16 cellular contexts compared by ENCODE assay signal in genomic region chr2:10284108-10284870, GRCh38. TPM values are rescaled to one million over a fixed set of nuclear protein-coding genes. Genes with fewer than 3 reads are reported as not detected.
DNase-seq lines count a peak whose midpoint lies in the region; ATAC-seq lines count a peak whose summit lies in the region.
"Had no signal": no experiment of that assay in that cellular context is flagged by ENCODE, and none has a peak within 500 bp of the region (broad histone marks: within the 10 kb centered on the region; RNA-seq: fewer than 3 reads in every experiment).

No MANE protein-coding gene starts in this region.

- peak overlapping the region; percentile 3 for H3K9ac ChIP-seq in NT2/D1 (ENCODE audit: insufficient read length, low read depth)
- no peak overlapping the region for H3K9ac ChIP-seq in mesenchymal stem cell (ENCODE audit: low read length)

- peak overlapping the region; percentile 77 for H2BK120ac ChIP-seq in mesenchymal stem cell (ENCODE audit: low read depth, low read length)

- H4K8ac ChIP-seq in mesenchymal stem cell (ENCODE audit: low read length) = peak overlapping the region; percentile 91

- WGBS in mesenchymal stem cell = 95% methylated on average over 14 of the region's 16 CpGs

- no peaks in the 10 kb centered on the region for H3K27me3 ChIP-seq in NT2/D1 (ENCODE audit: insufficient read depth, insufficient read length)
- H3K27me3 ChIP-seq in mesenchymal stem cell (ENCODE audit: control insufficient read depth in 1 of 2, insufficient read depth in 1 of 2, low read length in 2 of 2) = no peaks in the 10 kb centered on the region

- CTCF ChIA-PET in activated CD8-positive, alpha-beta T cell treated with anti-CD3 and anti-CD28 coated beads, Interleukin-2, amount 10 ng/mL, durations not matched to agents 7 days and 5 days (lab: Charles Lee) = interaction anchor here (3.2 kb wide), 1 partner anchor 125 kb away, joined by 12 read pairs; no protein-coding TSS in a partner anchor

- H3K36me3 ChIP-seq in NT2/D1 (ENCODE audit: insufficient read depth, insufficient read length, low read length) (no peaks in the 10 kb centered on the region), mesenchymal stem cell (ENCODE audit: control insufficient read depth in 1 of 2, insufficient read depth in 2 of 2, low read depth in 1 of 2, low read length in 2 of 2) (no peaks in the 10 kb centered on the region)

- peak overlapping the region; percentile 43 for H2AK5ac ChIP-seq in mesenchymal stem cell (ENCODE audit: low read length, severe bottlenecking)

- H3K4me3 Mint-ChIP-seq in activated CD8-positive, alpha-beta T cell treated with anti-CD3 and anti-CD28 coated beads, Interleukin-2, amount 10 ng/mL, durations not matched to agents 7 days and 5 days = no peak overlapping the region
- H3K4me3 Mint-ChIP-seq: activated CD4-positive, alpha-beta memory T cell treated with anti-CD3 and anti-CD28 coated beads for 36 hours; activated T-helper 17 cell treated with anti-CD3 and anti-CD28 coated beads, Interleukin-2, amount 50 U/mL, for 72 hours; CD4-positive, alpha-beta T cell; nephron progenitor cell had no signal

- no peaks in the 10 kb centered on the region for H3K9me3 Mint-ChIP-seq in activated CD8-positive, alpha-beta T cell treated with anti-CD3 and anti-CD28 coated beads, Interleukin-2, amount 10 ng/mL, durations not matched to agents 7 days and 5 days (ENCODE audit: insufficient read depth)
- H3K9me3 Mint-ChIP-seq: activated CD4-positive, alpha-beta memory T cell treated with anti-CD3 and anti-CD28 coated beads for 36 hours; activated T-helper 17 cell treated with anti-CD3 and anti-CD28 coated beads, Interleukin-2, amount 50 U/mL, for 72 hours; CD4-positive, alpha-beta T cell; nephron progenitor cell had no signal

- no peak overlapping the region for H2AFZ ChIP-seq in mesenchymal stem cell (ENCODE audit: low read depth, low read length)

- peak overlapping the region; percentile 93 for H4K91ac ChIP-seq in mesenchymal stem cell (ENCODE audit: low read length)

- no peak overlapping the region for H3K4me2 ChIP-seq in mesenchymal stem cell (ENCODE audit: low read length, poor library complexity, severe bottlenecking)

- peak overlapping the region; percentile 87 for H3K27ac ChIP-seq in caudate nucleus (ENCODE audit: low read depth, low read length)
- no peak overlapping the region for H3K27ac ChIP-seq in mesenchymal stem cell (ENCODE audit: low read length, poor library complexity, severe bottlenecking)

- peaks cover 10% of the 10 kb centered on the region for H3K4me1 Mint-ChIP-seq in activated CD8-positive, alpha-beta T cell treated with anti-CD3 and anti-CD28 coated beads, Interleukin-2, amount 10 ng/mL, durations not matched to agents 7 days and 5 days (ENCODE audit: low read depth)

- H3K27me3 Mint-ChIP-seq in activated CD8-positive, alpha-beta T cell treated with anti-CD3 and anti-CD28 coated beads, Interleukin-2, amount 10 ng/mL, durations not matched to agents 7 days and 5 days (ENCODE audit: low read depth) = peaks cover 3% of the 10 kb centered on the region
- H3K27me3 Mint-ChIP-seq: activated CD4-positive, alpha-beta memory T cell treated with anti-CD3 and anti-CD28 coated beads for 36 hours; activated T-helper 17 cell treated with anti-CD3 and anti-CD28 coated beads, Interleukin-2, amount 50 U/mL, for 72 hours; CD4-positive, alpha-beta T cell had no signal

- POLR2A ChIA-PET in activated CD8-positive, alpha-beta T cell treated with anti-CD3 and anti-CD28 coated beads, Interleukin-2, amount 10 ng/mL, durations not matched to agents 7 days and 5 days (lab: Charles Lee) = no interaction called here

- H3K4me1 ChIP-seq in NT2/D1 (ENCODE audit: insufficient read depth, insufficient read length) (peaks cover 18% of the 10 kb centered on the region), mesenchymal stem cell (ENCODE audit: control insufficient read depth, insufficient read depth, low read depth, low read length) (peaks cover 38% of the 10 kb centered on the region)

- no peak overlapping the region for H2BK5ac ChIP-seq in mesenchymal stem cell (ENCODE audit: low read depth, low read length, poor library complexity, severe bottlenecking)

- no peaks in the 10 kb centered on the region for H3K79me1 ChIP-seq in mesenchymal stem cell (replicated peaks; ENCODE audit: low read length, poor library complexity, severe bottlenecking)

- peak overlapping the region in 1 of 2 experiments; percentile 53 for H3K14ac ChIP-seq in mesenchymal stem cell (ENCODE audit: low read length in 2 of 2)

- H2BK12ac ChIP-seq in mesenchymal stem cell (ENCODE audit: low read length in 2 of 2) = peak overlapping the region; percentile 91 to 98

- peak overlapping the region; percentile 60 to 92 for H3K4ac ChIP-seq in mesenchymal stem cell (ENCODE audit: low read depth in 1 of 2, low read length in 2 of 2)

- no peak for DNase-seq in NT2/D1 (ENCODE audit: low read depth, low spot score)
- DNase-seq in caudate nucleus (lab: John Stamatoyannopoulos, UW) = peak in 54 of 61 donors; percentile 21 to 86 (median 68)
- no peak for DNase-seq in mesenchymal stem cell
- peak; percentile 84 for DNase-seq in superior temporal gyrus (ENCODE audit: extremely low spot score)
- no peak for DNase-seq in dermis blood vessel endothelial cell
- DNase-seq in activated CD8-positive, alpha-beta T cell treated with anti-CD3 and anti-CD28 coated beads, Interleukin-2, amount 10 ng/mL, durations not matched to agents 7 days and 5 days = no peak
- DNase-seq in NCI-H748 (lab: John Stamatoyannopoulos, UW; ENCODE audit: unreplicated experiment) = no peak
- DNase-seq: activated CD4-positive, alpha-beta memory T cell treated with anti-CD3 and anti-CD28 coated beads for 36 hours; amniotic stem cell; CD4-positive, alpha-beta T cell; KBM-7; left ventricle myocardium superior; NCI-H1105; nephron progenitor cell; stimulated activated naive CD4-positive, alpha-beta T cell treated with Interleukin-2 at 50 U/mL for 16 hours had no signal

- H3K36me3 Mint-ChIP-seq in activated CD8-positive, alpha-beta T cell treated with anti-CD3 and anti-CD28 coated beads, Interleukin-2, amount 10 ng/mL, durations not matched to agents 7 days and 5 days (ENCODE audit: low read depth) = no peaks in the 10 kb centered on the region
- H3K36me3 Mint-ChIP-seq: activated CD4-positive, alpha-beta memory T cell treated with anti-CD3 and anti-CD28 coated beads for 36 hours had no signal

- ATAC-seq in activated CD8-positive, alpha-beta T cell treated with anti-CD3 and anti-CD28 coated beads, Interleukin-2, amount 10 ng/mL, durations not matched to agents 7 days and 5 days = no peak

- H2BK15ac ChIP-seq in mesenchymal stem cell (ENCODE audit: low read depth, poor library complexity, severe bottlenecking) = peak overlapping the region; percentile 89

- no peaks in the 10 kb centered on the region for H3K9me3 ChIP-seq in NT2/D1 (ENCODE audit: insufficient read depth, low read length)
- H3K9me3 ChIP-seq in mesenchymal stem cell (ENCODE audit: control insufficient read depth, low read length) = no peaks in the 10 kb centered on the region

- no peak overlapping the region for H3K23ac ChIP-seq in mesenchymal stem cell (ENCODE audit: low read length in 2 of 2)

- H3K27ac Mint-ChIP-seq in activated CD8-positive, alpha-beta T cell treated with anti-CD3 and anti-CD28 coated beads, Interleukin-2, amount 10 ng/mL, durations not matched to agents 7 days and 5 days = no peak overlapping the region
- H3K27ac Mint-ChIP-seq: activated CD4-positive, alpha-beta memory T cell treated with anti-CD3 and anti-CD28 coated beads for 36 hours; activated T-helper 17 cell treated with anti-CD3 and anti-CD28 coated beads, Interleukin-2, amount 50 U/mL, for 72 hours; CD4-positive, alpha-beta T cell; nephron progenitor cell had no signal

- H3K4me3 ChIP-seq in NT2/D1 (ENCODE audit: insufficient read length, low read depth) (no peak overlapping the region), mesenchymal stem cell (ENCODE audit: insufficient read depth in 1 of 2, low read depth in 1 of 2, low read length in 2 of 2) (peak overlapping the region in 1 of 2 experiments; percentile 9)

- peak overlapping the region; percentile 40 to 88 for H3K18ac ChIP-seq in mesenchymal stem cell (ENCODE audit: low read depth in 1 of 2, low read length in 2 of 2)

RNA-seq across cellular contexts. Expression of gene HPCAL1, which starts 18.4 kb away (rescaled TPM):
- 35.6 TPM for polyA plus RNA-seq in mesenchymal stem cell (2013, experiment 1 of 2)
- 36.5 TPM for polyA plus RNA-seq in mesenchymal stem cell (2013, experiment 2 of 2)
- 72.2 and 72.4 TPM in 2 replicates for total RNA-seq in dermis blood vessel endothelial cell
- total RNA-seq in activated CD8-positive, alpha-beta T cell treated with anti-CD3 and anti-CD28 coated beads, Interleukin-2, amount 10 ng/mL, durations not matched to agents 7 days and 5 days = 10 to 100 TPM; 55.8 to 56.6 TPM

Comparison
In these comparisons a context has a peak if more than half of its experiments do, and no peak if none do; other contexts are left out.
1. DNase-seq: peak in caudate nucleus (54 of 61) and superior temporal gyrus (single experiment); none in NT2/D1 (single experiment), mesenchymal stem cell (single experiment), dermis blood vessel endothelial cell (single experiment), activated CD8-positive, alpha-beta T cell treated with anti-CD3 and anti-CD28 coated beads, Interleukin-2, amount 10 ng/mL, durations not matched to agents 7 days and 5 days (single experiment) and NCI-H748 (single experiment).